In genomic region chrX:13599491-13599890, GRCh38 we compare ENCODE assay signal across 23 cellular contexts. TPM values are rescaled to one million over a fixed set of nuclear protein-coding genes. Genes with fewer than 3 reads are reported as not detected.
"Had no signal": no experiment of that assay in that cellular context is flagged by ENCODE, and none has a peak within 500 bp of the region (broad histone marks: within the 10 kb centered on the region; RNA-seq: fewer than 3 reads in every experiment).

No MANE protein-coding gene starts in this region.

- H3K36me3 ChIP-seq: esophagus squamous epithelium, neural progenitor cell, spleen, thoracic aorta, upper lobe of left lung had no signal

- H3K27ac ChIP-seq: esophagus squamous epithelium, foreskin keratinocyte, neural progenitor cell, psoas muscle, spleen, thoracic aorta, upper lobe of left lung had no signal

- H3K4me2 ChIP-seq: neural progenitor cell had no signal

- H3K4me3 ChIP-seq: esophagus squamous epithelium, neural progenitor cell, psoas muscle, spleen, thoracic aorta, upper lobe of left lung had no signal

- H3K27me3 ChIP-seq: esophagus squamous epithelium, foreskin keratinocyte, neural progenitor cell, upper lobe of left lung had no signal

- H3K9me3 ChIP-seq: esophagus squamous epithelium, psoas muscle, thoracic aorta, upper lobe of left lung had no signal

- ATAC-seq: activated CD8-positive, alpha-beta memory T cell treated with anti-CD3 and anti-CD28 coated beads, Interleukin-2, amount 10 ng/mL, durations not matched to agents 7 days and 5 days; foreskin keratinocyte; naive thymus-derived CD4-positive, alpha-beta T cell; psoas muscle; sciatic nerve; stimulated activated memory B cell treated with anti-CD40 and anti-IgM and Interleukin-4, amounts not matched to agents 10 μg/mL and 1 μg/mL and 100 μg/mL, for 72 hours had no signal

- H3K9ac ChIP-seq: neural progenitor cell had no signal

- H3K4me1 ChIP-seq: foreskin keratinocyte, neural progenitor cell, psoas muscle, spleen, upper lobe of left lung had no signal

- H2AFZ ChIP-seq: neural progenitor cell had no signal

- FAIRE-seq: keratinocyte had no signal

- DNase-seq: activated CD4-positive, alpha-beta memory T cell treated with anti-CD3 and anti-CD28 coated beads, Interleukin-2, amount 10 ng/mL, durations not matched to agents 7 days and 5 days; activated CD4-positive, alpha-beta T cell treated with anti-CD3 and anti-CD28 coated beads for 48 hours; activated CD4-positive, CD25-positive, alpha-beta regulatory T cell; activated CD8-positive, alpha-beta memory T cell treated with anti-CD3 and anti-CD28 coated beads, Interleukin-2, amount 10 ng/mL, durations not matched to agents 7 days and 5 days; activated naive CD8-positive, alpha-beta T cell treated with anti-CD3 and anti-CD28 coated beads, Interleukin-2, amount 10 ng/mL, durations not matched to agents 7 days and 5 days; amygdala; effector memory CD4-positive, alpha-beta T cell; esophagus squamous epithelium; hypothalamus; naive thymus-derived CD4-positive, alpha-beta T cell; psoas muscle; spleen; stimulated activated CD4-positive, alpha-beta T cell treated with anti-CD3 and anti-CD28 coated beads, Interleukin-4, amount 100 ng/mL, for 4 hours; T1000; upper lobe of left lung had no signal

RNA-seq across cellular contexts. Expression of gene EGFL6, which starts 30.1 kb away (rescaled TPM):
- total RNA-seq: endothelial cell of umbilical vein, foreskin keratinocyte, osteocyte, thoracic aorta had no signal
- polyA plus RNA-seq: endothelial cell of umbilical vein; foreskin keratinocyte; naive thymus-derived CD4-positive, alpha-beta T cell; psoas muscle had no signal
